Comparison of ENCODE assay signal across 14 cellular contexts in the genomic region with DNA sequence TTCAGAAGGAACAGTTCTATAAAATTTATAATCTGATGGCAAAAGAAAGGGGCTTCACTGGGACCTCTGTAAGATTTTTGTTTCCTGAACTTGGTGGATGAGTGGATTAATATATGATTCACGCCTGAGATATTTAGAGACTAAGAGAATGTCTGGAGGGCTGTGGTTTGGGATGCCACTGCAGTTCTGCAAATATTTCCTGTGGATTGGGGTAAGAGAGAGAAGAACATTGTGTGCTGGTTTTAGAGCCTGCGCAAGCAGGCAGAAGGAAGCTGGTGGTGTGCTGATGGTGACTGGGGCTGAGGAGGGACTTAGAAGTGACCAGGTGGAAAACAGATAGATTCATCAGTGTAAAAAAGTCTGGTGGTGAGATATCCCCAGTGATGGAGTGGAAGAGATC.
A peak's percentile ranks its signal among the peaks of the same experiment; 100 is the strongest.
DNase-seq lines count a peak whose midpoint lies in the region; ATAC-seq and TF ChIP-seq lines count a peak whose summit lies in the region.
"Had no signal": no experiment of that assay in that cellular context is flagged by ENCODE, and none has a peak within 500 bp of the region (broad histone marks: within the 10 kb centered on the region; RNA-seq: fewer than 3 reads in every experiment).

No MANE protein-coding gene starts in this region.

- H3F3A ChIP-seq in MM.1S (ENCODE audit: insufficient read depth, low read length), result no peaks in the 10 kb centered on the region

- no peak overlapping the region for H3K4me2 ChIP-seq in MM.1S (ENCODE audit: low read depth, low read length)

- no peaks in the 10 kb centered on the region for H3K9me2 ChIP-seq in MM.1S (replicated peaks; ENCODE audit: insufficient read depth, low read length)

- H3K27me3 Mint-ChIP-seq in HFFc6 (ENCODE audit: insufficient read depth), result no peaks in the 10 kb centered on the region; the same call in 1 of the 2 replicates
- H3K27me3 Mint-ChIP-seq: IgD-negative memory B cell had no signal

- H3K27me3 ChIP-seq in upper lobe of right lung (no peaks in the 10 kb centered on the region), MM.1S (replicated peaks; ENCODE audit: insufficient read depth, low read length) (no peaks in the 10 kb centered on the region)
- H3K27me3 ChIP-seq: adrenal gland, stomach had no signal

- H3K4me1 ChIP-seq in upper lobe of right lung, result no peaks in the 10 kb centered on the region
- H3K4me1 ChIP-seq in MM.1S (ENCODE audit: low read length), result no peaks in the 10 kb centered on the region
- H3K4me1 ChIP-seq: adrenal gland had no signal

- intact Hi-C loops in upper lobe of right lung (cut with DNase I), result no loop called here

- peaks cover 59% of the 10 kb centered on the region for H3K4me1 Mint-ChIP-seq in HFFc6 (ENCODE audit: low read depth)
- H3K4me1 Mint-ChIP-seq: activated CD4-positive, alpha-beta T cell treated with anti-CD3 and anti-CD28 coated beads, Interleukin-2, amount 10 ng/mL, durations not matched to agents 7 days and 5 days had no signal

- H3K27ac Mint-ChIP-seq in HFFc6, result peak overlapping the region; percentile 89
- H3K27ac Mint-ChIP-seq: activated CD4-positive, alpha-beta T cell treated with anti-CD3 and anti-CD28 coated beads, Interleukin-2, amount 10 ng/mL, durations not matched to agents 7 days and 5 days; IgD-negative memory B cell had no signal

- TF ChIP-seq CTCF in HFFc6 (IDR thresholded peaks at IDR 0.05) (no peak), upper lobe of right lung (IDR thresholded peaks at IDR 0.05) (no peak), MM.1S (IDR thresholded peaks at IDR 0.05; ENCODE audit: low read length) (no peak)

- H3K9me3 Mint-ChIP-seq in HFFc6, result no peaks in the 10 kb centered on the region
- H3K9me3 Mint-ChIP-seq: IgD-negative memory B cell had no signal

- H4K20me1 ChIP-seq in MM.1S (ENCODE audit: insufficient read depth, low read length), result no peaks in the 10 kb centered on the region

- ATAC-seq in upper lobe of right lung (peak; percentile 63), GM18909 (IDR thresholded peaks at IDR 0.05; ENCODE audit: poor library complexity, unreplicated experiment) (no peak)

- H3K36me3 Mint-ChIP-seq in HFFc6 (ENCODE audit: low read depth), result peaks cover 11% of the 10 kb centered on the region
- H3K36me3 Mint-ChIP-seq: IgD-negative memory B cell had no signal

- H3K36me3 ChIP-seq in upper lobe of right lung (no peaks in the 10 kb centered on the region), MM.1S (replicated peaks; ENCODE audit: insufficient read depth, low read length) (no peaks in the 10 kb centered on the region)
- H3K36me3 ChIP-seq: adrenal gland had no signal

- no peak overlapping the region for H3K9ac ChIP-seq in MM.1S (ENCODE audit: low read length)

- no peak overlapping the region for H2AFZ ChIP-seq in MM.1S (ENCODE audit: low read length)

- DNase-seq in HFFc6 (peak; percentile 88), amniotic stem cell (lab: John Stamatoyannopoulos, UW) (peak; percentile 63), glomerular visceral epithelial cell (ENCODE audit: extremely low spot score) (peak; percentile 91), upper lobe of right lung (no peak), MM.1S (no peak), NCI-H345 (lab: John Stamatoyannopoulos, UW) (no peak)
- DNase-seq: activated CD4-positive, alpha-beta T cell treated with anti-CD3 and anti-CD28 coated beads, Interleukin-2, amount 10 ng/mL, durations not matched to agents 7 days and 5 days; glutamatergic neuron; NCI-H2171; SIG-M5; stomach had no signal

- no peaks in the 10 kb centered on the region for H3K79me2 ChIP-seq in MM.1S (ENCODE audit: low read length)

- H3K27ac ChIP-seq in upper lobe of right lung, result no peak overlapping the region
- H3K27ac ChIP-seq in MM.1S (ENCODE audit: low read length), result no peak overlapping the region

- peak overlapping the region; percentile 57 for H3K4me3 Mint-ChIP-seq in HFFc6
- H3K4me3 Mint-ChIP-seq: activated CD4-positive, alpha-beta T cell treated with anti-CD3 and anti-CD28 coated beads, Interleukin-2, amount 10 ng/mL, durations not matched to agents 7 days and 5 days; IgD-negative memory B cell had no signal

- H3K9me3 ChIP-seq in upper lobe of right lung (no peaks in the 10 kb centered on the region), MM.1S (replicated peaks; ENCODE audit: insufficient read depth, low read length) (no peaks in the 10 kb centered on the region)
- H3K9me3 ChIP-seq: adrenal gland had no signal

- H3K4me3 ChIP-seq in upper lobe of right lung (no peak overlapping the region), MM.1S (ENCODE audit: low read length) (no peak overlapping the region)
- H3K4me3 ChIP-seq: adrenal gland, stomach had no signal

Comparison
In these comparisons a context has a peak if more than half of its experiments do, and no peak if none do; other contexts are left out.
1. DNase-seq: peak in HFFc6 (single experiment), amniotic stem cell (single experiment) and glomerular visceral epithelial cell (single experiment); none in upper lobe of right lung (single experiment), MM.1S (single experiment) and NCI-H345 (single experiment).